ENCODE assay signal across 8 cellular contexts in the genomic region with DNA sequence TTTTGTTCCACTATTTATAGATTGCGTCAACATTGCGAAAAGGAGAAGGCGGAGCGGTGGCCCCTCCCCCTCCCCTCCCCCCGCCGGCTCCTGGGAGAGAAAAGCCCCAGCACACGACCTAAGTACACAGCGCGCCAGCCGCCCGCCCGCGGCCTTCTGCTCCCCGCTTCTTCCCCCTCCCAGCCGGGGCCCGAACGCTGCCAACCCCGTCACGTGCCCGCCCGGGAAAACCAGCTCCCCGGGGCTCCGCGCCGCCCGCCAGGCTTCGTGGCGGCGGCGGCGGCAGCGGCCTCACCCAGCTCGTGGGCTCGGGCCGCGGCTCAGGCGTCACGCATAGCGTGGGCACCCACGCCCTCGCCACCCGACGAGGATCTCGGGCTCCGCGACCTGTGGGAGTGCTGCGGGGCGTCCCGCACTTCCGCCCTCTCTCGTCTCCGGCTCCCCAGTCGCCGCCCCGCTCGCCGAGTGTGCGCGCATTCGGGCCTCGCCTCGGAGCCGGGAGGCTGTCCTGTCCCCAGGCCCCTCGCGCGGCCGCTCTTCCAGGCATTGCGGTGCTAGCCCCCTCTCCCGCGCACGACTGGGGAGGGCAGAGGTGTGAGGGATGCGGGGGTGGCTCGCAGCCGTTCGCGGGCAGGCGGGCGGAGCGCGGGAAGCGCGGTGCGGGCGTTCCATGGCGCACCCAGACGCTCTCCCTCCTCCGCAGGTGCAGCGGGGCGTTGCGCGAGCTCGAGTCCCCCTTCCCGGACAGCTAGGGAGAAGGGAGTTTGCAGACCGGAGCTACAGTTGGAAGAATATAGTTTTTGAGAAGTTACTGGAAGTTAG.
DNase-seq lines count a peak whose midpoint lies in the region; ATAC-seq and TF ChIP-seq lines count a peak whose summit lies in the region.

No MANE protein-coding gene starts in this region.

- peak overlapping the region; percentile 92 for H3K4me3 ChIP-seq in smooth muscle cell

- H3K79me2 ChIP-seq in smooth muscle cell (ENCODE audit: low read depth), result no peaks in the 10 kb centered on the region

- H4K20me1 ChIP-seq in smooth muscle cell (ENCODE audit: low read depth), result no peaks in the 10 kb centered on the region

- H3K9ac ChIP-seq in smooth muscle cell (ENCODE audit: low read depth), result peak overlapping the region; percentile 95

- under 1% methylated on average over 66 of the region's 94 CpGs for WGBS in smooth muscle cell (ENCODE audit: low lambda C conversion rate)

- no peaks in the 10 kb centered on the region for H3K36me3 ChIP-seq in smooth muscle cell (ENCODE audit: low read depth)

- peaks cover 50% of the 10 kb centered on the region for H3K27me3 ChIP-seq in smooth muscle cell (ENCODE audit: low read depth)

- TF ChIP-seq CTCF in smooth muscle cell (IDR thresholded peaks at IDR 0.05; ENCODE audit: borderline replicate concordance, insufficient read depth, poor library complexity, severe bottlenecking), result no peak

- peak overlapping the region; percentile 90 for H2AFZ ChIP-seq in smooth muscle cell (ENCODE audit: low read depth)

- no peaks in the 10 kb centered on the region for H3K9me3 ChIP-seq in smooth muscle cell (replicated peaks; ENCODE audit: low read depth)

- peak; percentile 12 for ATAC-seq in HG03139 (IDR thresholded peaks at IDR 0.05; ENCODE audit: unreplicated experiment)
- ATAC-seq in activated CD4-positive, CD25-positive, alpha-beta regulatory T cell treated with anti-CD3 and anti-CD28 coated beads, Interleukin-2, amount 50 U/mL, for 24 hours, result peak; percentile 19 to 28
- no peak for ATAC-seq in HG02870 (IDR thresholded peaks at IDR 0.05; ENCODE audit: unreplicated experiment)

- H3K4me2 ChIP-seq in smooth muscle cell, result peak overlapping the region; percentile 99

- H3K27ac ChIP-seq in smooth muscle cell (ENCODE audit: low read depth), result no peak overlapping the region

- H3F3A ChIP-seq in smooth muscle cell (ENCODE audit: low read depth), result peaks cover 5% of the 10 kb centered on the region

- DNase-seq in EH (ENCODE audit: low read depth) (peak; percentile 85), NCI-H460 (ENCODE audit: extremely low read depth, low read depth) (peak; percentile 64), iris pigment epithelial cell (ENCODE audit: low read depth) (peak; percentile 80), smooth muscle cell (lab: John Stamatoyannopoulos, UW; ENCODE audit: unreplicated experiment) (peak; percentile 58)
- peak; percentile 84 for DNase-seq in central memory CD4-positive, alpha-beta T cell

- H3K4me1 ChIP-seq in smooth muscle cell (ENCODE audit: low read depth), result peaks cover 54% of the 10 kb centered on the region
